ENCODE assay signal across 13 cellular contexts in the genomic region with DNA sequence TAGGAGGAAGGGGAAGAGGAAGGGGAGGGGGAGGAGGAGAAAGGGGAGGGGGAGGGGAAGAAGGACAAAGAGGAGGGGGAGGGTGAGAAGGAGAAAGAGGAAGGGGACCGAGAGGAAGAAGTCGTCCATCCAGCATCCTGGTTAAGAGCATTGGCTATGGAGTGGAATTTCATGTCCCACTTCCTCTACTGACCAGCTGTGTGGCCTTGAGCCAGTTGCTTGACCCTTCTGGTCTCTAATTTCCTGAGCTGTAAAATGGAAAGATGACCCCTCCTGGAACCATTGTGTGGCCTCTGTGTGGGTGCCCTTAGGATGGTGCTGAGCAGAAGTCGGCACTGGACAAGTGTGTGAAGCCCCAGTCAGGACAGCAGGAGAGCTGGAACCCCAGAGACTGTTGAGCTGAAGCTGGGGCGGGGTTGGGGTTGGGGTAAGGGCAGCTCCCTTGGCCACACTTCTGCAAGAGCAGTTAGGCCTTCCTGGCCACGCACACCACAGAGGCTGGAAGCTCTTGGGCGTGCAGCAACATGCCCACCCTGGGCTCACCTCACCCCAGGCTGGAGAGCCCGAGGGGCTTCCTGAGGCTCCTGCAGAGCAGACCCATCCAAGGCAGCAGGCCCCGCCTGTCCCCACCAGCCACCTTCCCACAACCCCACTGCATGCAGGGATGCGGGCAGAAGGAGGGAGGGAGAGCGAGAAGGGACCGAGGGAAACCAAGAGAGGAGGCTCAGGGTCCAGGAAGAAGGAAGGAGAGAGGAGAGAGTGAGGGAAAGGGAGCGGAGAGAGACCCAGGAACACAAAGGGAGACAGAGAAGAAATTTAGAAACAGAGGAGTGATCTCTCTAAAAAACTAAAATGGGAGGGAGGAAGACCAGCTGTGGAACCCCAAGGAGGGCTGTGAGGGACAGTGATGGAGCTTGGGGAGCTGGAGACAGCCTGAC. TPM values are rescaled to one million over a fixed set of nuclear protein-coding genes. Genes with fewer than 3 reads are reported as not detected.
DNase-seq lines count a peak whose midpoint lies in the region; ATAC-seq, FAIRE-seq and TF ChIP-seq lines count a peak whose summit lies in the region.
"Had no signal": no experiment of that assay in that cellular context is flagged by ENCODE, and none has a peak within 500 bp of the region (broad histone marks: within the 10 kb centered on the region; RNA-seq: fewer than 3 reads in every experiment).

No MANE protein-coding gene starts in this region.

- H3K27me3 ChIP-seq in K562 (ENCODE audit: control insufficient read depth in 2 of 2, insufficient read depth in 2 of 2, low read length in 2 of 2) (peaks cover 0 to 26% of the 10 kb centered on the region in 2 experiments; a peak in 3 of 5 replicates), lower lobe of right lung (ENCODE audit: low read depth) (no peaks in the 10 kb centered on the region)

- H3K4me1 Mint-ChIP-seq in T-helper 2 cell treated with Interferon-gamma antibody and Interleukin-4, amounts not matched to agents 5 μg/mL and 100 μg/mL, for 36 hours (ENCODE audit: low read depth): no peaks in the 10 kb centered on the region

- no peak overlapping the region for H3K4me2 ChIP-seq in K562 (ENCODE audit: insufficient read depth, low read length)

- no peak for FAIRE-seq in K562 (lab: Jason Lieb, UNC)

- no peak for TF ChIP-seq POLR2A in K562 (conservative IDR thresholded peaks at IDR 0.05)

- no TSS peak for BruUV-seq in K562 (replicated peaks; lab: Mats Ljungman, UMichigan)

- H3K79me2 ChIP-seq in K562 (ENCODE audit: control insufficient read depth, insufficient read depth, low read length): no peaks in the 10 kb centered on the region

- no peaks in the 10 kb centered on the region for H3K9me3 ChIP-seq in K562 (replicated peaks; ENCODE audit: control insufficient read depth, insufficient read depth, low read depth, low read length)
- H3K9me3 ChIP-seq in lower lobe of right lung: peaks cover under 1% of the 10 kb centered on the region

- H3K4me3 ChIP-seq in K562: no peak overlapping the region
- H3K4me3 ChIP-seq in lower lobe of right lung: no peak overlapping the region

- no peak overlapping the region for H3K27ac Mint-ChIP-seq in T-helper 2 cell treated with Interferon-gamma antibody and Interleukin-4, amounts not matched to agents 5 μg/mL and 100 μg/mL, for 36 hours
- H3K27ac Mint-ChIP-seq: CD4-positive, CD25-positive, alpha-beta regulatory T cell had no signal

- no peak overlapping the region for H3K9ac ChIP-seq in K562 (ENCODE audit: insufficient read depth in 1 of 2, low read depth in 2 of 2, low read length in 2 of 2)

- H3K4me3 Mint-ChIP-seq in T-helper 2 cell treated with Interferon-gamma antibody and Interleukin-4, amounts not matched to agents 5 μg/mL and 100 μg/mL, for 36 hours: no peak overlapping the region

- no peak for TF ChIP-seq CTCF in K562 (IDR thresholded peaks at IDR 0.05 in 2 of 3, conservative IDR thresholded peaks at IDR 0.05 in 1 of 3; ENCODE audit: insufficient read depth in 2 of 3, low read depth in 1 of 3, low read length in 3 of 3)
- TF ChIP-seq CTCF in lower lobe of right lung (IDR thresholded peaks at IDR 0.05): no peak

- H3K27ac ChIP-seq in K562 (ENCODE audit: extremely low read depth, low read depth, low read length) (no peak overlapping the region), lower lobe of right lung (no peak overlapping the region)

- H3K27me3 Mint-ChIP-seq in T-helper 2 cell treated with Interferon-gamma antibody and Interleukin-4, amounts not matched to agents 5 μg/mL and 100 μg/mL, for 36 hours (ENCODE audit: low read depth): peaks cover 5% of the 10 kb centered on the region

- peaks cover 4% of the 10 kb centered on the region for H3K9me3 Mint-ChIP-seq in T-helper 2 cell treated with Interferon-gamma antibody and Interleukin-4, amounts not matched to agents 5 μg/mL and 100 μg/mL, for 36 hours

- no peaks in the 10 kb centered on the region for H3K9me1 ChIP-seq in K562 (ENCODE audit: control insufficient read depth, insufficient read depth, low read length)

- 7% methylated on average over 5 of the region's 12 CpGs for WGBS in K562 (ENCODE audit: insufficient coverage, low coverage, missing lambda C conversion rate)

- in situ Hi-C loops in K562 (cut with MboI): loop anchor here (25.0 kb wide), 1 partner anchor 313 kb away; no protein-coding TSS in a partner anchor
- in situ Hi-C loops in ACHN (cut with HindIII; ENCODE audit: low pct_ligation_motif_present, low pct_unique_long_range_greater_than_20kb, low sequenced_read_pairs): no loop called here

- no peak for TF ChIP-seq EP300 in K562 (IDR thresholded peaks at IDR 0.05; ENCODE audit: low read length)

- H2AFZ ChIP-seq in K562 (ENCODE audit: low read depth, low read length): no peak overlapping the region

- TF ChIP-seq RAD21 in K562 (CRISPR knock-in tag; conservative IDR thresholded peaks at IDR 0.05 in 1 of 2, IDR thresholded peaks at IDR 0.05 in 1 of 2): no peak

- H4K20me1 ChIP-seq in K562 (replicated peaks; ENCODE audit: control insufficient read depth, insufficient read depth, low read length): peaks cover 3% of the 10 kb centered on the region; the same call in 1 of the 2 replicates

- H3K4me1 ChIP-seq in K562 (replicated peaks in 1 of 2; ENCODE audit: control insufficient read depth in 2 of 2, insufficient read depth in 2 of 2, low read length in 2 of 2) (peaks cover 4 to 10% of the 10 kb centered on the region in 2 experiments; a peak in 3 of 5 replicates), lower lobe of right lung (peaks cover 4% of the 10 kb centered on the region)

- intact Hi-C loops in left cardiac atrium (cut with DNase I): loop anchor here in 1 of 2 donors (10.0 kb wide), 1 partner anchor 95 kb away; no protein-coding TSS in a partner anchor
- intact Hi-C loops in Right ventricle myocardium inferior (cut with DNase I): no loop called here
- intact Hi-C loops in K562 (cut with micrococcal nuclease): no loop called here
- intact Hi-C loops in lower lobe of right lung (cut with DNase I): no loop called here

- CTCF ChIA-PET in K562 (lab: Yijun Ruan, JAX; ENCODE audit: low intra/inter-chr PET ratio): no interaction called here

- no peaks in the 10 kb centered on the region for H3K36me3 Mint-ChIP-seq in T-helper 2 cell treated with Interferon-gamma antibody and Interleukin-4, amounts not matched to agents 5 μg/mL and 100 μg/mL, for 36 hours (ENCODE audit: low read depth)
- H3K36me3 Mint-ChIP-seq: CD4-positive, CD25-positive, alpha-beta regulatory T cell had no signal

- ATAC-seq in left cardiac atrium (no peak), Right ventricle myocardium inferior (no peak), K562 (no peak; the same call in 1 of the 3 replicates), lower lobe of right lung (peak in 1 of 2 donors; percentile 20)

- POLR2A ChIA-PET in K562 (lab: Yijun Ruan, JAX): interaction anchor here (0.5 to 1.6 kb wide), 2 partner anchors 9 to 42 kb away, joined by 3 to 6 read pairs; no protein-coding TSS in a partner anchor

- no peaks in the 10 kb centered on the region for H3K36me3 ChIP-seq in K562 (ENCODE audit: control insufficient read depth, insufficient read depth, low read length)
- H3K36me3 ChIP-seq in lower lobe of right lung: no peaks in the 10 kb centered on the region

- DNase-seq in left cardiac atrium (peak; percentile 18), Right ventricle myocardium inferior (ENCODE audit: missing footprints) (no peak), K562 (ENCODE audit: extremely low read depth in 1 of 4, low spot score in 3 of 4) (no peak), lower lobe of right lung (peak; percentile 34), ACHN (no peak), ecto neural progenitor cell (ENCODE audit: low spot score) (no peak)
- DNase-seq in T-helper 2 cell treated with Interferon-gamma antibody and Interleukin-4, amounts not matched to agents 5 μg/mL and 100 μg/mL, for 36 hours (ENCODE audit: low spot score): no peak
- no peak for DNase-seq in activated CD4-positive, alpha-beta T cell treated with anti-CD3 and anti-CD28 coated beads, Interleukin-2, amount 50 U/mL, for 48 hours
- DNase-seq: NCI-H1105; nucleus accumbens; stimulated activated CD4-positive, alpha-beta T cell treated with anti-CD3 and anti-CD28 coated beads, Interleukin-1b, Interleukin-23, amount 100 ng/mL, for 48 hours had no signal

RNA-seq across cellular contexts. Expression of gene ADRA2B, which starts 16.2 kb away (rescaled TPM):
- total RNA-seq in left cardiac atrium: 1 to 10 TPM; 1.6 to 2.3 TPM
- total RNA-seq in Right ventricle myocardium inferior: 6.9 TPM
- 0.07 and 0.11 TPM in 2 replicates for total RNA-seq in K562 (2011; cell fraction: chromatin; rRNA removed; ENCODE audit: low replicate concordance)
- total RNA-seq in K562 (2011; cell fraction: nucleolus; rRNA removed): 0.13 and 0.17 TPM in 2 replicates
- not detected in 2 replicates for total RNA-seq in K562 (2011; cell fraction: nucleoplasm; rRNA removed)
- not detected in 2 replicates for total RNA-seq in K562 (2014; rRNA removed)
- total RNA-seq in K562 (2014; rRNA removed; fragmentation: Illumina TruSeq; extraction: Trizol): not detected in 2 replicates
- total RNA-seq in K562 (2015; rRNA removed; fragmentation: Illumina TruSeq; extraction: Trizol): not detected in 2 replicates
- total RNA-seq in K562 (2021): not detected in 2 replicates
- not detected in 2 replicates for polyA plus RNA-seq in K562 (2011; rRNA removed)
- polyA plus RNA-seq in K562 (2011; cell fraction: cytosol; rRNA removed): 0.04 TPM in 1 of 2 replicates, not detected in the other
- polyA plus RNA-seq in K562 (2011; cell fraction: nucleus; rRNA removed): 0.14 and 0.27 TPM in 2 replicates
- polyA plus RNA-seq in K562 (2012): 0.03 TPM in 1 of 2 replicates, not detected in the other
- not detected in 2 replicates for polyA plus RNA-seq in K562 (2014; fragmentation: Illumina TruSeq; extraction: Trizol)
- not detected for polyA plus RNA-seq in K562 (2014; fragmentation: Nextera tagmentation; extraction: Ambion mirVana)
- not detected in 2 replicates for polyA plus RNA-seq in K562 (2014; rRNA removed)
- polyA minus RNA-seq in K562 (2011; rRNA and poly(A)+ RNA removed): not detected in 2 replicates
- not detected in 2 replicates for polyA minus RNA-seq in K562 (2011; cell fraction: cytosol; rRNA and poly(A)+ RNA removed)
- polyA minus RNA-seq in K562 (2011; cell fraction: nucleus; rRNA and poly(A)+ RNA removed): not detected in 2 replicates
- total RNA-seq in lower lobe of right lung: 0.32 TPM
- polyA plus RNA-seq: CD4-positive, CD25-positive, alpha-beta regulatory T cell had no signal

RNA-seq across cellular contexts. Expression of gene ASTL, which starts 38.2 kb away (rescaled TPM):
- total RNA-seq in left cardiac atrium (not detected), Right ventricle myocardium inferior (not detected), K562 (2014; rRNA removed) (not detected in 2 replicates), K562 (2014; rRNA removed; fragmentation: Illumina TruSeq; extraction: Trizol) (not detected in 2 replicates), K562 (2015; rRNA removed; fragmentation: Illumina TruSeq; extraction: Trizol) (not detected in 2 replicates), K562 (2021) (not detected in 2 replicates), lower lobe of right lung (not detected)
- total RNA-seq in K562 (2011; cell fraction: chromatin; rRNA removed; ENCODE audit: low replicate concordance): not detected in 2 replicates
- not detected in 2 replicates for total RNA-seq in K562 (2011; cell fraction: nucleolus; rRNA removed)
- total RNA-seq in K562 (2011; cell fraction: nucleoplasm; rRNA removed): not detected in 2 replicates
- polyA plus RNA-seq in K562 (2011; rRNA removed) (not detected in 2 replicates), K562 (2014; fragmentation: Illumina TruSeq; extraction: Trizol) (not detected in 2 replicates), K562 (2014; fragmentation: Nextera tagmentation; extraction: Ambion mirVana) (not detected), K562 (2014; rRNA removed) (not detected in 2 replicates)
- not detected in 2 replicates for polyA plus RNA-seq in K562 (2011; cell fraction: cytosol; rRNA removed)
- polyA plus RNA-seq in K562 (2011; cell fraction: nucleus; rRNA removed): not detected in 2 replicates
- polyA plus RNA-seq in K562 (2012): not detected in 2 replicates
- polyA minus RNA-seq in K562 (2011; rRNA and poly(A)+ RNA removed): not detected in 2 replicates
- not detected in 2 replicates for polyA minus RNA-seq in K562 (2011; cell fraction: cytosol; rRNA and poly(A)+ RNA removed)
- not detected in 2 replicates for polyA minus RNA-seq in K562 (2011; cell fraction: nucleus; rRNA and poly(A)+ RNA removed)
- total RNA-seq: T-helper 2 cell treated with Interferon-gamma antibody and Interleukin-4, amounts not matched to agents 100 ng/mL and 5 ng/mL, for 36 hours had no signal

RNA-seq across cellular contexts. Expression of gene DUSP2, which starts 45.1 kb away (rescaled TPM):
- total RNA-seq in left cardiac atrium (1 to 10 TPM; 1.6 to 2.4 TPM), Right ventricle myocardium inferior (1.3 TPM), K562 (2014; rRNA removed) (not detected in 2 replicates), K562 (2014; rRNA removed; fragmentation: Illumina TruSeq; extraction: Trizol) (not detected in 2 replicates), K562 (2015; rRNA removed; fragmentation: Illumina TruSeq; extraction: Trizol) (not detected in 2 replicates), K562 (2021) (0.18 and 0.42 TPM in 2 replicates), lower lobe of right lung (5.5 TPM)
- 0.16 TPM in 1 of 2 replicates, not detected in the other for total RNA-seq in K562 (2011; cell fraction: chromatin; rRNA removed; ENCODE audit: low replicate concordance)
- total RNA-seq in K562 (2011; cell fraction: nucleolus; rRNA removed): 0.33 TPM in 1 of 2 replicates, not detected in the other
- not detected in 2 replicates for total RNA-seq in K562 (2011; cell fraction: nucleoplasm; rRNA removed)
- polyA plus RNA-seq in K562 (2011; rRNA removed) (0.04 TPM in 1 of 2 replicates, not detected in the other), K562 (2014; fragmentation: Illumina TruSeq; extraction: Trizol) (not detected in 2 replicates), K562 (2014; fragmentation: Nextera tagmentation; extraction: Ambion mirVana) (not detected), K562 (2014; rRNA removed) (not detected in 2 replicates)
- 0.06 and 0.07 TPM in 2 replicates for polyA plus RNA-seq in K562 (2011; cell fraction: cytosol; rRNA removed)
- 0.14 and 0.64 TPM in 2 replicates for polyA plus RNA-seq in K562 (2011; cell fraction: nucleus; rRNA removed)
- polyA plus RNA-seq in K562 (2012): 0.08 TPM in 1 of 2 replicates, not detected in the other
- not detected in 2 replicates for polyA minus RNA-seq in K562 (2011; rRNA and poly(A)+ RNA removed)
- 0.76 and 1.8 TPM in 2 replicates for polyA minus RNA-seq in K562 (2011; cell fraction: cytosol; rRNA and poly(A)+ RNA removed)
- 0.40 and 0.89 TPM in 2 replicates for polyA minus RNA-seq in K562 (2011; cell fraction: nucleus; rRNA and poly(A)+ RNA removed)

Comparison
In these comparisons a context has a peak if more than half of its experiments do, and no peak if none do; other contexts are left out.
1. DNase-seq: peak in left cardiac atrium (single experiment) and lower lobe of right lung (single experiment); none in Right ventricle myocardium inferior (single experiment), K562 (0 of 4), ACHN (single experiment), ecto neural progenitor cell (single experiment), T-helper 2 cell treated with Interferon-gamma antibody and Interleukin-4, amounts not matched to agents 5 μg/mL and 100 μg/mL, for 36 hours (single experiment) and activated CD4-positive, alpha-beta T cell treated with anti-CD3 and anti-CD28 coated beads, Interleukin-2, amount 50 U/mL, for 48 hours (0 of 2).